In the genomic region with DNA sequence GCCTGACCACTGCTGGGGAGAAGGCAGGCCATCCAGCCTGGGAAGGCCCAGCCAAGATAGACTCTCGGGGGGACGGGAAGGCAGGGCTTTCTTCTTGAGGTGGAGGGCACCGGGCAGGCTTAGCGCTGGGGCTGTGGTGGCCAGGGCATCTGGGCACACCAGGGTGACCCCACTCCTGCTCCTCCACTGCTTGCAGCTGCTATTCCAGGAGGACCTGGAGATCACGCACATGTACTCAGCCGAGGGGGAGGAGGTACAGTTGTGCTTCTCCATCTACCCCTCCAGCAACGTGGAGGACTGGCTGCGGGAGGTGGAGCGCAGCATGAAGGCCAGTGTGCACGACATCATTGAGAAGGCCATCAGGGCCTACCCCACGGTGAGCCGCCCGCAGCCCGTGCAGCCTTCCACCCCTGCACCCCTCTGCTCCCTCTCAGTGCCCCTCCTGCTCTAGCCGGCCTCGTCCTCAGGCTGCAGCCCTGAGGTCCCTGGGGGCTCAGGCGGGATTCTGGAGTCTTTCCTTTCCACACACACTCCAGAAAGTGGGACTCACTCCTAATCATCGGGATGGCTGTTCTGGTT, we compare ENCODE assay signal across 19 cellular contexts.
"Had no signal": no experiment of that assay in that cellular context is flagged by ENCODE, and none has a peak within 500 bp of the region (broad histone marks: within the 10 kb centered on the region; RNA-seq: fewer than 3 reads in every experiment).

No MANE protein-coding gene starts in this region.

- H3K4me1 ChIP-seq: pancreas, prostate gland, suprapubic skin, tibial artery, upper lobe of left lung, uterus had no signal

- H3K9ac ChIP-seq: neural progenitor cell had no signal

- H3K27ac ChIP-seq: neural progenitor cell, pancreas, prostate gland, suprapubic skin, tibial artery, upper lobe of left lung, uterus had no signal

- H3K4me1 Mint-ChIP-seq: immature natural killer cell, mesothelial cell of epicardium, neural progenitor cell had no signal

- H3K36me3 Mint-ChIP-seq: mesothelial cell of epicardium; natural killer cell treated with Interleukin-12 subunit alpha and Interleukin-12 subunit beta and Interleukin-15 and Interleukin-18, amount 100 ng/mL, for 72 hours; neural progenitor cell had no signal

- ATAC-seq: esophagus mucosa; left colon; natural killer cell treated with Interleukin-12 subunit alpha and Interleukin-12 subunit beta and Interleukin-15 and Interleukin-18, amount 100 ng/mL, for 72 hours; pancreas; stimulated activated naive CD8-positive, alpha-beta T cell treated with anti-CD3 and anti-CD28 coated beads, Interleukin-15, Interleukin-2, amounts not matched to agents 100 U/mL and 50 U/mL, for 24 hours had no signal

- H3K27me3 ChIP-seq: neural progenitor cell, pancreas, suprapubic skin, tibial artery, upper lobe of left lung, uterus had no signal

- H3K4me3 Mint-ChIP-seq: immature natural killer cell; mesothelial cell of epicardium; natural killer cell treated with Interleukin-12 subunit alpha and Interleukin-12 subunit beta and Interleukin-15 and Interleukin-18, amount 100 ng/mL, for 72 hours; neural progenitor cell had no signal

- H3K9me3 Mint-ChIP-seq: immature natural killer cell; mesothelial cell of epicardium; natural killer cell treated with Interleukin-12 subunit alpha and Interleukin-12 subunit beta and Interleukin-15 and Interleukin-18, amount 100 ng/mL, for 72 hours; neural progenitor cell had no signal

- H3K4me3 ChIP-seq: neural progenitor cell, pancreas, prostate gland, suprapubic skin, tibial artery, upper lobe of left lung, uterus had no signal

- H3K9me3 ChIP-seq: pancreas, prostate gland, suprapubic skin, tibial artery, upper lobe of left lung, uterus had no signal

- H3K4me2 ChIP-seq: neural progenitor cell had no signal

- H3K27ac Mint-ChIP-seq: immature natural killer cell; mesothelial cell of epicardium; natural killer cell treated with Interleukin-12 subunit alpha and Interleukin-12 subunit beta and Interleukin-15 and Interleukin-18, amount 100 ng/mL, for 72 hours; neural progenitor cell had no signal

- H3K36me3 ChIP-seq: neural progenitor cell, pancreas, uterus had no signal

- H3K27me3 Mint-ChIP-seq: natural killer cell treated with Interleukin-12 subunit alpha and Interleukin-12 subunit beta and Interleukin-15 and Interleukin-18, amount 100 ng/mL, for 72 hours had no signal

- DNase-seq: central memory CD4-positive, alpha-beta T cell; effector memory CD4-positive, alpha-beta T cell; immature natural killer cell; left colon; mammary epithelial cell; occipital lobe; small intestine; stimulated activated CD4-positive, alpha-beta T cell treated with anti-CD3 and anti-CD28 coated beads, Interleukin-2, amount 100 ng/mL, for 48 hours; stimulated activated naive CD8-positive, alpha-beta T cell treated with anti-CD3 and anti-CD28 coated beads, Interleukin-15, Interleukin-2, amounts not matched to agents 100 U/mL and 50 U/mL, for 24 hours; tibial artery; uterus had no signal

- H2AFZ ChIP-seq: neural progenitor cell had no signal
